In genomic region chr2:170770304-170771048, GRCh38 we compare ENCODE assay signal across 8 cellular contexts. TPM values are rescaled to one million over a fixed set of nuclear protein-coding genes. Genes with fewer than 3 reads are reported as not detected.
DNase-seq lines count a peak whose midpoint lies in the region; ATAC-seq, FAIRE-seq and TF ChIP-seq lines count a peak whose summit lies in the region.

TSS of gene ERICH2 (plus strand) at chr2:170770378. CDS start at chr2:170770682, 304 bp downstream.

- H3K27me3 ChIP-seq in WERI-Rb-1 (ENCODE audit: insufficient read depth, low read depth, severe bottlenecking): no peaks in the 10 kb centered on the region
- peaks cover 2% of the 10 kb centered on the region for H3K27me3 ChIP-seq in bronchial epithelial cell (ENCODE audit: control insufficient read depth, insufficient read depth, low read length)
- H3K27me3 ChIP-seq in spleen (replicated peaks in 1 of 7): peaks cover 0 to 49% (median 8%) of the 10 kb centered on the region in 7 donors

- H3K9me3 ChIP-seq in WERI-Rb-1 (ENCODE audit: severe bottlenecking) (no peaks in the 10 kb centered on the region), spleen (no peaks in the 10 kb centered on the region)

- peak within 1 kb of the TSS; percentile 96 for H3K4me3 ChIP-seq in WERI-Rb-1 (ENCODE audit: low read depth, low read length)
- peak within 1 kb of the TSS; percentile 51 for H3K4me3 ChIP-seq in bronchial epithelial cell (ENCODE audit: low read depth, low read length)
- peak within 1 kb of the TSS; percentile 50 to 75 (median 58) for H3K4me3 ChIP-seq in spleen

- peak; percentile 62 for DNase-seq in NCI-H2107 (lab: John Stamatoyannopoulos, UW)
- peak; percentile 84 for DNase-seq in WERI-Rb-1
- peak; percentile 73 for DNase-seq in bronchial epithelial cell (ENCODE audit: low read depth)
- peak; percentile 71 for DNase-seq in inferior parietal cortex (ENCODE audit: extremely low spot score)
- peak; percentile 88 for DNase-seq in spleen

- 0 to 2% (median 1%) methylated on average over 27 to 51 of the region's 54 CpGs for WGBS in spleen, 5 donors

- H3K4me1 ChIP-seq in spleen: peaks cover 0 to 21% (median 16%) of the 10 kb centered on the region in 6 donors

- H3K27ac ChIP-seq in WERI-Rb-1: peak within 1 kb of the TSS; percentile 80
- peak within 1 kb of the TSS in 3 of 8 donors; percentile 18 to 54 (median 47) for H3K27ac ChIP-seq in spleen

- intact Hi-C loops in spleen (cut with DNase I; ENCODE audit: low total_unique reads): no loop called here

- no peak for FAIRE-seq in bronchial epithelial cell (lab: Jason Lieb, UNC)

- no peaks in the 10 kb centered on the region for H3K36me3 ChIP-seq in WERI-Rb-1
- no peaks in the 10 kb centered on the region for H3K36me3 ChIP-seq in bronchial epithelial cell (ENCODE audit: control insufficient read depth, insufficient read depth, low read length)
- no peaks in the 10 kb centered on the region for H3K36me3 ChIP-seq in spleen

- TF ChIP-seq POLR2A in GM18505 (IDR thresholded peaks at IDR 0.05; ENCODE audit: borderline replicate concordance, extremely low read depth, insufficient read depth, insufficient read length) (no peak), spleen (IDR thresholded peaks at IDR 0.05) (no peak)

- ATAC-seq in GM18505 (IDR thresholded peaks at IDR 0.05; ENCODE audit: unreplicated experiment): peak; percentile 73
- ATAC-seq in HG02970 (IDR thresholded peaks at IDR 0.05; ENCODE audit: low FRiP score, unreplicated experiment): peak; percentile 63
- no peak for ATAC-seq in HG03457 (IDR thresholded peaks at IDR 0.05; ENCODE audit: unreplicated experiment)

- TF ChIP-seq CTCF in WERI-Rb-1 (IDR thresholded peaks at IDR 0.05; ENCODE audit: low read depth, low read length) (no peak), bronchial epithelial cell (IDR thresholded peaks at IDR 0.05; ENCODE audit: insufficient read depth, low read length, severe bottlenecking) (no peak), spleen (IDR thresholded peaks at IDR 0.05 in 8 of 11, conservative IDR thresholded peaks at IDR 0.05 in 3 of 11) (peak in 1 of 11 experiments; percentile 15)

RNA-seq across cellular contexts. Expression of gene ERICH2, which starts in this region (rescaled TPM):
- total RNA-seq in bronchial epithelial cell (4.7 and 7.7 TPM in 2 replicates), spleen (not detected)
- under 1 TPM in 1 of 3 donors, not detected in 2; 0.14 TPM for polyA plus RNA-seq in spleen

Comparison
In these comparisons a context has a peak if more than half of its experiments do, and no peak if none do; other contexts are left out.
1. Peak in DNase-seq and H3K4me3 ChIP-seq in spleen; RNA of the gene not detected or under 1 TPM.